9 cellular contexts compared by ENCODE assay signal in genomic region chr1:99264201-99265021, GRCh38. TPM values are rescaled to one million over a fixed set of nuclear protein-coding genes. Genes with fewer than 3 reads are reported as not detected.
DNase-seq lines count a peak whose midpoint lies in the region; ATAC-seq and TF ChIP-seq lines count a peak whose summit lies in the region.
"Had no signal": no experiment of that assay in that cellular context is flagged by ENCODE, and none has a peak within 500 bp of the region (broad histone marks: within the 10 kb centered on the region; RNA-seq: fewer than 3 reads in every experiment).

Gene PLPPR4, plus strand, starts transcription at chr1:99264492. Its CDS starts 102 bp downstream, at chr1:99264594.

- no peaks in the 10 kb centered on the region for H3K36me3 Mint-ChIP-seq in WTC11
- no peaks in the 10 kb centered on the region for H3K36me3 Mint-ChIP-seq in neural crest cell (ENCODE audit: low read depth)
- no peaks in the 10 kb centered on the region for H3K36me3 Mint-ChIP-seq in activated T-helper 2 cell treated with anti-CD3 and anti-CD28 coated beads, Interferon-gamma antibody, Interleukin-2, Interleukin-4, amounts not matched to agents 10 μg/mL and 5 μg/mL and 100 μg/mL, durations not matched to agents 14 hours and 24 hours and 36 hours (ENCODE audit: low read depth)
- H3K36me3 Mint-ChIP-seq: activated naive CD4-positive, alpha-beta T cell treated with anti-CD3 and anti-CD28 coated beads, Interleukin-2, amount 50 U/mL, for 24 hours had no signal

- no peak for TF ChIP-seq CTCF in WTC11 (IDR thresholded peaks at IDR 0.05)
- TF ChIP-seq CTCF in neural crest cell (conservative IDR thresholded peaks at IDR 0.05) = no peak

- H3K9me3 Mint-ChIP-seq in WTC11 (peaks cover 8% of the 10 kb centered on the region), neural crest cell (no peaks in the 10 kb centered on the region)
- no peaks in the 10 kb centered on the region for H3K9me3 Mint-ChIP-seq in activated T-helper 2 cell treated with anti-CD3 and anti-CD28 coated beads, Interferon-gamma antibody, Interleukin-2, Interleukin-4, amounts not matched to agents 10 μg/mL and 5 μg/mL and 100 μg/mL, durations not matched to agents 14 hours and 24 hours and 36 hours
- H3K9me3 Mint-ChIP-seq: activated naive CD4-positive, alpha-beta T cell treated with anti-CD3 and anti-CD28 coated beads, Interleukin-2, amount 50 U/mL, for 24 hours had no signal

- POLR2A ChIA-PET in WTC11 (lab: Charles Lee) = interaction anchor here (0.6 kb wide), 1 partner anchor 604 kb away, joined by 3 read pairs; no protein-coding TSS in a partner anchor

- CTCF ChIA-PET in WTC11 (lab: Charles Lee) = interaction anchor here (0.6 to 1.2 kb wide), 5 partner anchors 12 to 421 kb away, joined by 3 to 6 read pairs (median 3); no protein-coding TSS in a partner anchor

- DNase-seq in AG08396 (ENCODE audit: low spot score) (peak; percentile 81), HK-2 (ENCODE audit: unreplicated experiment) (peak; percentile 38), WTC11 (ENCODE audit: low spot score) (peak; percentile 81), globus pallidus (ENCODE audit: low spot score) (peak; percentile 26), neural crest cell (ENCODE audit: low read depth, low spot score) (peak; percentile 57)
- no peak for DNase-seq in activated T-helper 2 cell treated with anti-CD3 and anti-CD28 coated beads, Interferon-gamma antibody, Interleukin-2, Interleukin-4, amounts not matched to agents 10 μg/mL and 5 μg/mL and 100 μg/mL, durations not matched to agents 14 hours and 24 hours and 36 hours (ENCODE audit: low spot score)

- H3K27ac Mint-ChIP-seq in WTC11 = no peak within 1 kb of the TSS
- no peak within 1 kb of the TSS for H3K27ac Mint-ChIP-seq in neural crest cell (ENCODE audit: unreplicated experiment)
- H3K27ac Mint-ChIP-seq in activated T-helper 2 cell treated with anti-CD3 and anti-CD28 coated beads, Interferon-gamma antibody, Interleukin-2, Interleukin-4, amounts not matched to agents 10 μg/mL and 5 μg/mL and 100 μg/mL, durations not matched to agents 14 hours and 24 hours and 36 hours = no peak within 1 kb of the TSS
- H3K27ac Mint-ChIP-seq: activated naive CD4-positive, alpha-beta T cell treated with anti-CD3 and anti-CD28 coated beads, Interleukin-2, amount 50 U/mL, for 24 hours had no signal

- ATAC-seq in WTC11 (peak; percentile 96), HG03565 (IDR thresholded peaks at IDR 0.05; ENCODE audit: unreplicated experiment) (no peak)
- no peak for ATAC-seq in activated CD4-positive, CD25-positive, alpha-beta regulatory T cell treated with anti-CD3 and anti-CD28 coated beads, Interleukin-2, amount 50 U/mL, for 24 hours

- intact Hi-C loops in activated T-helper 2 cell treated with anti-CD3 and anti-CD28 coated beads, Interferon-gamma antibody, Interleukin-2, Interleukin-4, amounts not matched to agents 10 μg/mL and 5 μg/mL and 100 μg/mL, durations not matched to agents 14 hours and 24 hours and 36 hours (cut with micrococcal nuclease) = no loop called here

- H3K27me3 Mint-ChIP-seq in WTC11 (ENCODE audit: low read depth) (peaks cover 36% of the 10 kb centered on the region), neural crest cell (ENCODE audit: low read depth) (peaks cover 62% of the 10 kb centered on the region)
- H3K27me3 Mint-ChIP-seq in activated T-helper 2 cell treated with anti-CD3 and anti-CD28 coated beads, Interferon-gamma antibody, Interleukin-2, Interleukin-4, amounts not matched to agents 10 μg/mL and 5 μg/mL and 100 μg/mL, durations not matched to agents 14 hours and 24 hours and 36 hours (ENCODE audit: low read depth) = peaks cover 32% of the 10 kb centered on the region

- H3K4me3 Mint-ChIP-seq in WTC11 (peak within 1 kb of the TSS; percentile 78), neural crest cell (peak within 1 kb of the TSS; percentile 85)
- no peak within 1 kb of the TSS for H3K4me3 Mint-ChIP-seq in activated T-helper 2 cell treated with anti-CD3 and anti-CD28 coated beads, Interferon-gamma antibody, Interleukin-2, Interleukin-4, amounts not matched to agents 10 μg/mL and 5 μg/mL and 100 μg/mL, durations not matched to agents 14 hours and 24 hours and 36 hours (ENCODE audit: low read depth)
- H3K4me3 Mint-ChIP-seq: activated naive CD4-positive, alpha-beta T cell treated with anti-CD3 and anti-CD28 coated beads, Interleukin-2, amount 50 U/mL, for 24 hours had no signal

- H3K4me1 Mint-ChIP-seq in WTC11 (0 out of 2 replicates have a peak, but pooled peaks cover 3% of the 10 kb centered on the region), neural crest cell (peaks cover 6% of the 10 kb centered on the region)
- H3K4me1 Mint-ChIP-seq in activated T-helper 2 cell treated with anti-CD3 and anti-CD28 coated beads, Interferon-gamma antibody, Interleukin-2, Interleukin-4, amounts not matched to agents 10 μg/mL and 5 μg/mL and 100 μg/mL, durations not matched to agents 14 hours and 24 hours and 36 hours (ENCODE audit: low read depth) = no peaks in the 10 kb centered on the region
- H3K4me1 Mint-ChIP-seq: activated naive CD4-positive, alpha-beta T cell treated with anti-CD3 and anti-CD28 coated beads, Interleukin-2, amount 50 U/mL, for 24 hours had no signal

TF ChIP-seq in WTC11, 78 proteins besides CTCF, POLR2A, EP300 and RAD21 (continues in another document):
- TF ChIP-seq, protein P1, sequence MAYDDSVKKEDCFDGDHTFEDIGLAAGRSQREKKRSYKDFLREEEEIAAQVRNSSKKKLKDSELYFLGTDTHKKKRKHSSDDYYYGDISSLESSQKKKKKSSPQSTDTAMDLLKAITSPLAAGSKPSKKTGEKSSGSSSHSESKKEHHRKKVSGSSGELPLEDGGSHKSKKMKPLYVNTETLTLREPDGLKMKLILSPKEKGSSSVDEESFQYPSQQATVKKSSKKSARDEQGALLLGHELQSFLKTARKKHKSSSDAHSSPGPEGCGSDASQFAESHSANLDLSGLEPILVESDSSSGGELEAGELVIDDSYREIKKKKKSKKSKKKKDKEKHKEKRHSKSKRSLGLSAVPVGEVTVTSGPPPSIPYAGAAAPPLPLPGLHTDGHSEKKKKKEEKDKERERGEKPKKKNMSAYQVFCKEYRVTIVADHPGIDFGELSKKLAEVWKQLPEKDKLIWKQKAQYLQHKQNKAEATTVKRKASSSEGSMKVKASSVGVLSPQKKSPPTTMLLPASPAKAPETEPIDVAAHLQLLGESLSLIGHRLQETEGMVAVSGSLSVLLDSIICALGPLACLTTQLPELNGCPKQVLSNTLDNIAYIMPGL (CRISPR knock-in tag; IDR thresholded peaks at IDR 0.05) = peak; percentile 56; the same call in 1 of the 2 replicates
- TF ChIP-seq ETV6 (CRISPR knock-in tag; IDR thresholded peaks at IDR 0.05) (peak; percentile 81), IRF1 (CRISPR knock-in tag; IDR thresholded peaks at IDR 0.05) (0 out of 2 replicates have a peak, but pooled peaks have one; percentile 53), SP1 (CRISPR knock-in tag; conservative IDR thresholded peaks at IDR 0.05) (peak; percentile 30; the same call in 1 of the 2 replicates), FOXP1 (CRISPR knock-in tag; IDR thresholded peaks at IDR 0.05; ENCODE audit: borderline replicate concordance) (0 out of 2 replicates have a peak, but pooled peaks have one; percentile 38), ZBTB21 (CRISPR knock-in tag; IDR thresholded peaks at IDR 0.05; ENCODE audit: borderline replicate concordance) (no peak), ESRRA (CRISPR knock-in tag; IDR thresholded peaks at IDR 0.05; ENCODE audit: borderline replicate concordance) (no peak), MAX (CRISPR knock-in tag; IDR thresholded peaks at IDR 0.05) (peak; percentile 85), NFE2L1 (CRISPR knock-in tag; IDR thresholded peaks at IDR 0.05) (peak; percentile 58; the same call in 1 of the 2 replicates), ZNF121 (CRISPR knock-in tag; IDR thresholded peaks at IDR 0.05) (no peak)

RNA-seq across cellular contexts. Expression of gene PLPPR4, which starts in this region (rescaled TPM):
- total RNA-seq in WTC11 (2021) (1.1 to 1.4 TPM (median 1.3 TPM) in 3 replicates), neural crest cell (0.09 TPM in 1 of 2 replicates, not detected in the other)
- total RNA-seq in activated T-helper 2 cell treated with anti-CD3 and anti-CD28 coated beads, Interferon-gamma antibody, Interleukin-2, Interleukin-4, amounts not matched to agents 10 μg/mL and 5 μg/mL and 100 μg/mL, durations not matched to agents 14 hours and 24 hours and 36 hours = not detected in 2 replicates

Comparison
In these comparisons a context has a peak if more than half of its experiments do, and no peak if none do; other contexts are left out.
1. Peak in DNase-seq in neural crest cell; RNA of the gene not detected or under 1 TPM.